14 cellular contexts compared by ENCODE assay signal in genomic region chr7:117135553-117135891, GRCh38.
DNase-seq lines count a peak whose midpoint lies in the region; ATAC-seq and TF ChIP-seq lines count a peak whose summit lies in the region.
"Had no signal": no experiment of that assay in that cellular context is flagged by ENCODE, and none has a peak within 500 bp of the region (broad histone marks: within the 10 kb centered on the region; RNA-seq: fewer than 3 reads in every experiment).

No MANE protein-coding gene starts in this region.

- no peaks in the 10 kb centered on the region for H3K27me3 Mint-ChIP-seq in mesothelial cell of epicardium (ENCODE audit: low read depth)
- H3K27me3 Mint-ChIP-seq in T-cell: no peaks in the 10 kb centered on the region
- H3K27me3 Mint-ChIP-seq: B cell; CD4-positive, CD25-positive, alpha-beta regulatory T cell; T-helper 17 cell had no signal

- H3K4me3 Mint-ChIP-seq in mesothelial cell of epicardium (no peak overlapping the region), T-cell (no peak overlapping the region)
- H3K4me3 Mint-ChIP-seq: B cell; CD4-positive, CD25-positive, alpha-beta regulatory T cell; T-helper 17 cell had no signal

- H3K27ac Mint-ChIP-seq in mesothelial cell of epicardium (peak overlapping the region; percentile 14), T-cell (no peak overlapping the region)
- H3K27ac Mint-ChIP-seq: B cell; CD4-positive, CD25-positive, alpha-beta regulatory T cell; T-helper 17 cell had no signal

- peaks cover 35% of the 10 kb centered on the region for H3K36me3 Mint-ChIP-seq in mesothelial cell of epicardium
- peaks cover 26% of the 10 kb centered on the region for H3K36me3 Mint-ChIP-seq in T-cell

- DNase-seq in HEK293T (ENCODE audit: extremely low spot score): no peak
- DNase-seq in NCI-H69 (lab: John Stamatoyannopoulos, UW): peak; percentile 46
- no peak for DNase-seq in mesothelial cell of epicardium (ENCODE audit: low spot score in 2 of 2, unreplicated experiment in 2 of 2)
- DNase-seq in T-cell: no peak
- DNase-seq in G401 (ENCODE audit: low spot score): no peak
- no peak for DNase-seq in amniotic stem cell (lab: John Stamatoyannopoulos, UW)
- DNase-seq: CD4-positive, CD25-positive, alpha-beta regulatory T cell; EL; NCI-H526 treated with DMSO at 0.1 percent for 48 hours; SHP77; T-helper 17 cell had no signal

- CTCF ChIA-PET in HEK293T (lab: Yijun Ruan, JAX) (interaction anchor here (0.7 kb wide), 1 partner anchor 8 kb away, joined by 3 read pairs; no protein-coding TSS in a partner anchor), T-cell (lab: Charles Lee) (interaction anchor here (1.3 to 1.6 kb wide), 4 partner anchors 8 to 10 kb away, joined by 3 to 7 read pairs (median 3); no protein-coding TSS in a partner anchor)

- in situ Hi-C loops in G401 (cut with HindIII; ENCODE audit: low sequenced_read_pairs): no loop called here

- TF ChIP-seq CTCF in mesothelial cell of epicardium (IDR thresholded peaks at IDR 0.05; ENCODE audit: unreplicated experiment): no peak

- H3K4me1 Mint-ChIP-seq in mesothelial cell of epicardium (peaks cover 61% of the 10 kb centered on the region), T-cell (peaks cover 3 to 8% (median 3%) of the 10 kb centered on the region in 3 donors)

- no peaks in the 10 kb centered on the region for H3K9me3 Mint-ChIP-seq in mesothelial cell of epicardium
- H3K9me3 Mint-ChIP-seq in T-cell: no peaks in the 10 kb centered on the region
- H3K9me3 Mint-ChIP-seq: CD4-positive, CD25-positive, alpha-beta regulatory T cell had no signal

- peak; percentile 19 for ATAC-seq in GM18907 (IDR thresholded peaks at IDR 0.05; ENCODE audit: unreplicated experiment)
- no peak for ATAC-seq in T-cell (replicated peaks in 1 of 4)
- no peak for ATAC-seq in GM21423 (IDR thresholded peaks at IDR 0.05; ENCODE audit: unreplicated experiment)
- ATAC-seq: T-helper 17 cell had no signal

- POLR2A ChIA-PET in HEK293T (lab: Yijun Ruan, JAX): no interaction called here
- POLR2A ChIA-PET in T-cell (lab: Charles Lee): no interaction called here

TF ChIP-seq in HEK293T, 16 proteins besides CTCF, POLR2A, EP300 and RAD21:
- TF ChIP-seq ARNT (IDR thresholded peaks at IDR 0.05) (no peak), BHLHE40 (IDR thresholded peaks at IDR 0.05; ENCODE audit: borderline replicate concordance) (no peak), FOXK2 (IDR thresholded peaks at IDR 0.05) (no peak), ZNF384 (IDR thresholded peaks at IDR 0.05) (no peak), TARDBP (IDR thresholded peaks at IDR 0.05) (no peak), PKNOX1 (IDR thresholded peaks at IDR 0.05) (peak; percentile 64)
